8 cellular contexts compared by ENCODE assay signal in genomic region chr17:76735006-76735405, GRCh38. TPM values are rescaled to one million over a fixed set of nuclear protein-coding genes. Genes with fewer than 3 reads are reported as not detected.
A peak's percentile ranks its signal among the peaks of the same experiment; 100 is the strongest.
DNase-seq lines count a peak whose midpoint lies in the region; ATAC-seq and TF ChIP-seq lines count a peak whose summit lies in the region.

No MANE protein-coding gene starts in this region.

- peaks cover 40% of the 10 kb centered on the region for H3F3A ChIP-seq in smooth muscle cell (ENCODE audit: low read depth)

- H3K36me3 ChIP-seq in heart right ventricle, result peaks cover 0 to 65% (median 37%) of the 10 kb centered on the region in 9 donors
- H3K36me3 ChIP-seq in smooth muscle cell (ENCODE audit: low read depth), result no peaks in the 10 kb centered on the region
- H3K36me3 ChIP-seq in testis (ENCODE audit: low read depth, missing control alignments), result no peaks in the 10 kb centered on the region

- peaks cover 41% of the 10 kb centered on the region for H3K4me1 Mint-ChIP-seq in T-helper 1 cell treated with Interleukin-12 subunit alpha and Interleukin-12 subunit beta and Interleukin-4 antibody, amounts not matched to agents 30 μg/mL and 1 μg/mL, for 36 hours (ENCODE audit: low read depth)

- 10 to 14% methylated on average over 5 of the region's 5 CpGs for WGBS in heart right ventricle, 2 donors
- 33% methylated on average over 5 of the region's 5 CpGs for WGBS in smooth muscle cell (ENCODE audit: low lambda C conversion rate)
- WGBS in testis, 2 donors, result 9 to 11% methylated on average over 5 of the region's 5 CpGs

- H3K4me3 ChIP-seq in heart right ventricle, result peak overlapping the region in 9 of 10 donors; percentile 84 to 97 (median 93)
- H3K4me3 ChIP-seq in foreskin fibroblast (ENCODE audit: low read depth in 1 of 2, low read length in 2 of 2), result peak overlapping the region; percentile 84 to 92
- H3K4me3 ChIP-seq in smooth muscle cell, result peak overlapping the region; percentile 91
- peak overlapping the region in 1 of 2 donors; percentile 99 for H3K4me3 ChIP-seq in testis

- ATAC-seq in heart right ventricle, result no peak
- ATAC-seq in left cardiac atrium, result no peak

- peaks cover 43% of the 10 kb centered on the region for H3K36me3 Mint-ChIP-seq in T-helper 1 cell treated with Interleukin-12 subunit alpha and Interleukin-12 subunit beta and Interleukin-4 antibody, amounts not matched to agents 30 μg/mL and 1 μg/mL, for 36 hours (ENCODE audit: low read depth)

- H3K27ac Mint-ChIP-seq in T-helper 1 cell treated with Interleukin-12 subunit alpha and Interleukin-12 subunit beta and Interleukin-4 antibody, amounts not matched to agents 30 μg/mL and 1 μg/mL, for 36 hours, result peak overlapping the region; percentile 95

- H3K4me1 ChIP-seq in heart right ventricle, result peaks cover 11 to 75% (median 61%) of the 10 kb centered on the region in 9 donors
- H3K4me1 ChIP-seq in smooth muscle cell (ENCODE audit: low read depth), result peaks cover 37% of the 10 kb centered on the region
- peaks cover 32% of the 10 kb centered on the region for H3K4me1 ChIP-seq in testis

- no peak for DNase-seq in heart right ventricle
- DNase-seq in left cardiac atrium, result no peak
- DNase-seq in foreskin fibroblast, result peak in 1 of 2 donors; percentile 40
- no peak for DNase-seq in smooth muscle cell (lab: John Stamatoyannopoulos, UW; ENCODE audit: unreplicated experiment)
- no peak for DNase-seq in NCI-H345 treated with DMSO at 0.1 percent for 48 hours (lab: John Stamatoyannopoulos, UW; ENCODE audit: unreplicated experiment)
- no peak for DNase-seq in testis
- no peak for DNase-seq in stimulated activated CD4-positive, alpha-beta T cell treated with anti-CD3 and anti-CD28 coated beads, Interleukin-4, amount 100 ng/mL, for 4 hours

- H3K27ac ChIP-seq in heart right ventricle (peak overlapping the region in 8 of 10 donors; percentile 19 to 99 (median 99)), smooth muscle cell (ENCODE audit: low read depth) (peak overlapping the region; percentile 96), testis (peak overlapping the region in 1 of 2 donors; percentile 97)

- H3K9me3 ChIP-seq in heart right ventricle (no peaks in the 10 kb centered on the region), smooth muscle cell (replicated peaks; ENCODE audit: low read depth) (no peaks in the 10 kb centered on the region), testis (no peaks in the 10 kb centered on the region)

- H3K27me3 ChIP-seq in heart right ventricle (no peaks in the 10 kb centered on the region), smooth muscle cell (ENCODE audit: low read depth) (no peaks in the 10 kb centered on the region), testis (no peaks in the 10 kb centered on the region)

- H3K9me3 Mint-ChIP-seq in T-helper 1 cell treated with Interleukin-12 subunit alpha and Interleukin-12 subunit beta and Interleukin-4 antibody, amounts not matched to agents 30 μg/mL and 1 μg/mL, for 36 hours, result no peaks in the 10 kb centered on the region

- intact Hi-C loops in heart right ventricle (cut with DNase I) (no loop called here), left cardiac atrium (cut with DNase I) (no loop called here), testis (cut with DNase I; ENCODE audit: low total_unique reads) (no loop called here)

- H3K4me3 Mint-ChIP-seq in T-helper 1 cell treated with Interleukin-12 subunit alpha and Interleukin-12 subunit beta and Interleukin-4 antibody, amounts not matched to agents 30 μg/mL and 1 μg/mL, for 36 hours, result peak overlapping the region; percentile 97

- no peaks in the 10 kb centered on the region for H3K27me3 Mint-ChIP-seq in T-helper 1 cell treated with Interleukin-12 subunit alpha and Interleukin-12 subunit beta and Interleukin-4 antibody, amounts not matched to agents 30 μg/mL and 1 μg/mL, for 36 hours (ENCODE audit: low read depth)

- H4K20me1 ChIP-seq in smooth muscle cell (ENCODE audit: low read depth), result peaks cover 50% of the 10 kb centered on the region

- H3K4me2 ChIP-seq in smooth muscle cell, result peak overlapping the region; percentile 95

- peaks cover 72% of the 10 kb centered on the region for H3K79me2 ChIP-seq in smooth muscle cell (ENCODE audit: low read depth)

- no peak overlapping the region for H2AFZ ChIP-seq in smooth muscle cell (ENCODE audit: low read depth)

- TF ChIP-seq CTCF in heart right ventricle (IDR thresholded peaks at IDR 0.05) (peak in 1 of 9 donors; percentile 8), foreskin fibroblast (IDR thresholded peaks at IDR 0.05; ENCODE audit: low read depth, low read length) (no peak), smooth muscle cell (IDR thresholded peaks at IDR 0.05; ENCODE audit: borderline replicate concordance, insufficient read depth, poor library complexity, severe bottlenecking) (no peak), testis (IDR thresholded peaks at IDR 0.05) (no peak)

- no peak for TF ChIP-seq POLR2A in testis (IDR thresholded peaks at IDR 0.05)

- H3K9ac ChIP-seq in smooth muscle cell (ENCODE audit: low read depth), result peak overlapping the region; percentile 88

RNA-seq across cellular contexts. Expression of gene SRSF2, which starts 2.1 kb away (rescaled TPM):
- total RNA-seq in heart right ventricle (100 to 1,000 TPM in 1 of 10 donors, 10 to 100 TPM in 9; 58.8 to 103 (median 76.3) TPM), left cardiac atrium (100 to 1,000 TPM in 1 of 2 donors, 10 to 100 TPM in 1; 78.1 to 108 TPM), smooth muscle cell (166 and 182 TPM in 2 replicates), testis (100 to 1,000 TPM; 365 to 461 TPM)
- polyA plus RNA-seq in heart right ventricle (100 to 1,000 TPM in 1 of 2 donors, 10 to 100 TPM in 1; 93.4 to 109 TPM), smooth muscle cell (109 and 110 TPM in 2 replicates), testis (ENCODE audit: insufficient read depth, low read depth, low replicate concordance) (196 TPM)

RNA-seq across cellular contexts. Expression of gene MFSD11, which starts 2.9 kb away (rescaled TPM):
- total RNA-seq in heart right ventricle (10 to 100 TPM; 25.1 to 34.4 (median 29.6) TPM), left cardiac atrium (10 to 100 TPM; 23.0 to 28.0 TPM), smooth muscle cell (56.6 and 58.6 TPM in 2 replicates), testis (100 to 1,000 TPM in 1 of 2 donors, 10 to 100 TPM in 1; 51.7 to 102 TPM)
- polyA plus RNA-seq in heart right ventricle (10 to 100 TPM in 1 of 2 donors, 1 to 10 TPM in 1; 9.2 to 23.2 TPM), smooth muscle cell (28.1 and 31.9 TPM in 2 replicates), testis (ENCODE audit: insufficient read depth, low read depth, low replicate concordance) (38.5 TPM)

RNA-seq across cellular contexts. Expression of gene METTL23, which starts 8.4 kb away (rescaled TPM):
- total RNA-seq in heart right ventricle (10 to 100 TPM; 18.0 to 29.9 (median 24.7) TPM), left cardiac atrium (10 to 100 TPM; 22.0 to 25.7 TPM), smooth muscle cell (28.2 and 32.5 TPM in 2 replicates), testis (10 to 100 TPM; 37.5 to 45.3 TPM)
- polyA plus RNA-seq in heart right ventricle (10 to 100 TPM; 24.5 to 41.8 TPM), smooth muscle cell (46.2 and 47.1 TPM in 2 replicates), testis (ENCODE audit: insufficient read depth, low read depth, low replicate concordance) (122 TPM)

RNA-seq across cellular contexts. Expression of gene JMJD6, which starts 8.6 kb away (rescaled TPM):
- total RNA-seq in heart right ventricle (10 to 100 TPM; 34.6 to 79.3 (median 43.2) TPM), left cardiac atrium (10 to 100 TPM; 44.9 to 55.3 TPM), smooth muscle cell (32.0 and 32.7 TPM in 2 replicates), testis (10 to 100 TPM; 31.7 to 40.5 TPM)
- polyA plus RNA-seq in heart right ventricle (10 to 100 TPM; 36.1 to 56.5 TPM), smooth muscle cell (52.3 and 54.7 TPM in 2 replicates), testis (ENCODE audit: insufficient read depth, low read depth, low replicate concordance) (44.6 TPM)

RNA-seq across cellular contexts. Expression of gene MXRA7, which starts 24.2 kb away (rescaled TPM):
- 100 to 1,000 TPM; 298 to 586 (median 488) TPM for total RNA-seq in heart right ventricle
- 100 to 1,000 TPM; 121 to 199 TPM for polyA plus RNA-seq in heart right ventricle
- total RNA-seq in left cardiac atrium, result 100 to 1,000 TPM; 394 to 506 TPM
- total RNA-seq in smooth muscle cell, result 131 and 134 TPM in 2 replicates
- 157 and 158 TPM in 2 replicates for polyA plus RNA-seq in smooth muscle cell
- total RNA-seq in testis, result 100 to 1,000 TPM; 217 to 272 TPM
- 253 TPM for polyA plus RNA-seq in testis (ENCODE audit: insufficient read depth, low read depth, low replicate concordance)
